39 cellular contexts compared by ENCODE assay signal in the genomic region with DNA sequence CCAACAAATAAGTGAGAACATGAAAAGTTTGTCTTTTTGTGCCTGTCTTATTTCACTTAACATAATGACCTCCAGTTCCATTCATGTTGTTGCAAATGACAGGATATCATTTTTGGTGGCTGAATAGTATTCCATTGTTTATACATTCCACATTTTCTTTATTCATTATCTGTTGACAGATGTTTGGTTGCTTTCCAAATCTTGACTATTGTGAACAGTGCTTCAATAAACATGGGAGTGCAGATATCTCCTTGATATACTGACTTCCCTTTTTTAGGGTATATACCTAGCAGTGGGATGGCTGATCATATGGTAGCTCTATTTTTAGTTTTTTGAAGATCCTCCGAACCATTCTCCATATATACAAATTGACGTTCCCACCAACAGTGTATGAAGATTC. TPM values are rescaled to one million over a fixed set of nuclear protein-coding genes. Genes with fewer than 3 reads are reported as not detected.
"Had no signal": no experiment of that assay in that cellular context is flagged by ENCODE, and none has a peak within 500 bp of the region (broad histone marks: within the 10 kb centered on the region; RNA-seq: fewer than 3 reads in every experiment).

No MANE protein-coding gene starts in this region.

- H3K4me3 ChIP-seq: MG63 had no signal

- H3K9ac ChIP-seq: KMS-11 had no signal

- H3K27ac ChIP-seq: KMS-11 had no signal

- DNase-seq: Karpas-422, Kasumi-1, KG1, MG63, MM.1S, NCI-H1048, NCI-H1092, NCI-H1092 treated with DMSO at 0.1 percent for 48 hours, NCI-H1105, NCI-H1105 treated with DMSO at 0.1 percent for 48 hours, NCI-H1417, NCI-H1417 treated with DMSO at 0.1 percent for 48 hours, NCI-H1436, NCI-H146, NCI-H1694, NCI-H1694 treated with DMSO at 0.1 percent for 48 hours, NCI-H187, NCI-H187 treated with DMSO at 0.1 percent for 48 hours, NCI-H1930, NCI-H2029, NCI-H2029 treated with DMSO at 0.1 percent for 48 hours, NCI-H2081, NCI-H2081 treated with DMSO at 0.1 percent for 48 hours, NCI-H2107, NCI-H2171, NCI-H2171 treated with DMSO at 0.1 percent for 48 hours, NCI-H2227 treated with DMSO at 0.1 percent for 48 hours, NCI-H226, NCI-H345, NCI-H446, NCI-H446 treated with DMSO at 0.1 percent for 48 hours, NCI-H510A, NCI-H524, NCI-H524 treated with DMSO at 0.1 percent for 48 hours had no signal

- H3K36me3 ChIP-seq: MG63 had no signal

- H3K4me2 ChIP-seq: KMS-11 had no signal

- H3K27me3 ChIP-seq: MG63 had no signal

RNA-seq across cellular contexts. Expression of a gene that starts 19.1 kb away (rescaled TPM):
- total RNA-seq: LHCN-M2, M059J, MCF 10A, NCI-H460 had no signal
